15 cellular contexts compared by ENCODE assay signal in genomic region chr2:237720962-237721361, GRCh38.
DNase-seq lines count a peak whose midpoint lies in the region; ATAC-seq and TF ChIP-seq lines count a peak whose summit lies in the region.
"Had no signal": no experiment of that assay in that cellular context is flagged by ENCODE, and none has a peak within 500 bp of the region (broad histone marks: within the 10 kb centered on the region; RNA-seq: fewer than 3 reads in every experiment).

No MANE protein-coding gene starts in this region.

- H3K27ac ChIP-seq in left ventricle myocardium inferior (replicated peaks): peak overlapping the region; percentile 43
- H3K27ac ChIP-seq: testis had no signal

- H3K9me3 ChIP-seq in left ventricle myocardium inferior (replicated peaks): no peaks in the 10 kb centered on the region
- H3K9me3 ChIP-seq: testis had no signal

- no peak for TF ChIP-seq CTCF in astrocyte of the cerebellum (IDR thresholded peaks at IDR 0.05; ENCODE audit: low read depth, low read length, missing control alignments)
- no peak for TF ChIP-seq CTCF in left ventricle myocardium inferior (IDR thresholded peaks at IDR 0.05; ENCODE audit: borderline replicate concordance)

- no peaks in the 10 kb centered on the region for H3K36me3 ChIP-seq in left ventricle myocardium inferior

- no peaks in the 10 kb centered on the region for H3K27me3 ChIP-seq in left ventricle myocardium inferior (ENCODE audit: low read depth)
- H3K27me3 ChIP-seq: testis had no signal

- no peak for ATAC-seq in stimulated activated effector memory CD8-positive, alpha-beta T cell treated with anti-CD3 and anti-CD28 coated beads, Interleukin-12 subunit alpha, Interleukin-12 subunit beta, amount 100 ng/mL, for 72 hours
- no peak for ATAC-seq in HG03139 (IDR thresholded peaks at IDR 0.05; ENCODE audit: unreplicated experiment)

- DNase-seq in activated T-cell treated with anti-CD3 and anti-CD28 coated beads, Interleukin-2, amount 50 U/mL, for 1 hour: peak; percentile 4
- DNase-seq in activated T-cell treated with anti-CD3 and anti-CD28 coated beads for 4 hours (no peak), astrocyte of the cerebellum (ENCODE audit: low read depth) (peak; percentile 79), left ventricle myocardium inferior (no peak), HUDEP-2 (lab: John Stamatoyannopoulos, UW; ENCODE audit: unreplicated experiment in 76 of 76) (no peak), NCI-H2171 (lab: John Stamatoyannopoulos, UW) (no peak)
- DNase-seq in stimulated activated effector memory CD8-positive, alpha-beta T cell treated with anti-CD3 and anti-CD28 coated beads, Interleukin-12 subunit alpha, Interleukin-12 subunit beta, amount 100 ng/mL, for 72 hours (ENCODE audit: low spot score in 2 of 2): no peak
- DNase-seq: 8988T; activated CD4-positive, CD25-positive, alpha-beta regulatory T cell treated with anti-CD3 and anti-CD28 coated beads, Interleukin-2, amount 50 U/mL, for 72 hours; caudate nucleus; DMS 273 treated with DMSO at 0.1 percent for 48 hours; NCI-H2081; testis had no signal

- H3K4me1 Mint-ChIP-seq in stimulated activated effector memory CD8-positive, alpha-beta T cell treated with anti-CD3 and anti-CD28 coated beads, Interleukin-12 subunit alpha, Interleukin-12 subunit beta, amount 100 ng/mL, for 72 hours: peaks cover 69% of the 10 kb centered on the region

- in situ Hi-C loops in astrocyte of the cerebellum (cut with HindIII; ENCODE audit: low sequenced_read_pairs): no loop called here

- intact Hi-C loops in left ventricle myocardium inferior (cut with micrococcal nuclease): no loop called here

- H3K36me3 Mint-ChIP-seq in stimulated activated effector memory CD8-positive, alpha-beta T cell treated with anti-CD3 and anti-CD28 coated beads, Interleukin-12 subunit alpha, Interleukin-12 subunit beta, amount 100 ng/mL, for 72 hours: peaks cover 100% of the 10 kb centered on the region

- peaks cover 80% of the 10 kb centered on the region for H3K4me1 ChIP-seq in left ventricle myocardium inferior
- H3K4me1 ChIP-seq: testis had no signal

- H3K4me3 ChIP-seq in astrocyte of the cerebellum (ENCODE audit: low read depth, low read length) (no peak overlapping the region), left ventricle myocardium inferior (no peak overlapping the region)
- H3K4me3 ChIP-seq: skin epidermis, testis had no signal

- H3K4me3 Mint-ChIP-seq in stimulated activated effector memory CD8-positive, alpha-beta T cell treated with anti-CD3 and anti-CD28 coated beads, Interleukin-12 subunit alpha, Interleukin-12 subunit beta, amount 100 ng/mL, for 72 hours: no peak overlapping the region

- H3K9me3 Mint-ChIP-seq in stimulated activated effector memory CD8-positive, alpha-beta T cell treated with anti-CD3 and anti-CD28 coated beads, Interleukin-12 subunit alpha, Interleukin-12 subunit beta, amount 100 ng/mL, for 72 hours: no peaks in the 10 kb centered on the region

- peak overlapping the region; percentile 37 for H3K27ac Mint-ChIP-seq in stimulated activated effector memory CD8-positive, alpha-beta T cell treated with anti-CD3 and anti-CD28 coated beads, Interleukin-12 subunit alpha, Interleukin-12 subunit beta, amount 100 ng/mL, for 72 hours

Comparison
In these comparisons a context has a peak if more than half of its experiments do, and no peak if none do; other contexts are left out.
1. DNase-seq: peak in activated T-cell treated with anti-CD3 and anti-CD28 coated beads, Interleukin-2, amount 50 U/mL, for 1 hour (single experiment) and astrocyte of the cerebellum (single experiment); none in activated T-cell treated with anti-CD3 and anti-CD28 coated beads for 4 hours (single experiment), left ventricle myocardium inferior (single experiment), stimulated activated effector memory CD8-positive, alpha-beta T cell treated with anti-CD3 and anti-CD28 coated beads, Interleukin-12 subunit alpha, Interleukin-12 subunit beta, amount 100 ng/mL, for 72 hours (0 of 2), HUDEP-2 (0 of 76) and NCI-H2171 (single experiment).